Comparison of ENCODE assay signal across 8 cellular contexts in the genomic region with DNA sequence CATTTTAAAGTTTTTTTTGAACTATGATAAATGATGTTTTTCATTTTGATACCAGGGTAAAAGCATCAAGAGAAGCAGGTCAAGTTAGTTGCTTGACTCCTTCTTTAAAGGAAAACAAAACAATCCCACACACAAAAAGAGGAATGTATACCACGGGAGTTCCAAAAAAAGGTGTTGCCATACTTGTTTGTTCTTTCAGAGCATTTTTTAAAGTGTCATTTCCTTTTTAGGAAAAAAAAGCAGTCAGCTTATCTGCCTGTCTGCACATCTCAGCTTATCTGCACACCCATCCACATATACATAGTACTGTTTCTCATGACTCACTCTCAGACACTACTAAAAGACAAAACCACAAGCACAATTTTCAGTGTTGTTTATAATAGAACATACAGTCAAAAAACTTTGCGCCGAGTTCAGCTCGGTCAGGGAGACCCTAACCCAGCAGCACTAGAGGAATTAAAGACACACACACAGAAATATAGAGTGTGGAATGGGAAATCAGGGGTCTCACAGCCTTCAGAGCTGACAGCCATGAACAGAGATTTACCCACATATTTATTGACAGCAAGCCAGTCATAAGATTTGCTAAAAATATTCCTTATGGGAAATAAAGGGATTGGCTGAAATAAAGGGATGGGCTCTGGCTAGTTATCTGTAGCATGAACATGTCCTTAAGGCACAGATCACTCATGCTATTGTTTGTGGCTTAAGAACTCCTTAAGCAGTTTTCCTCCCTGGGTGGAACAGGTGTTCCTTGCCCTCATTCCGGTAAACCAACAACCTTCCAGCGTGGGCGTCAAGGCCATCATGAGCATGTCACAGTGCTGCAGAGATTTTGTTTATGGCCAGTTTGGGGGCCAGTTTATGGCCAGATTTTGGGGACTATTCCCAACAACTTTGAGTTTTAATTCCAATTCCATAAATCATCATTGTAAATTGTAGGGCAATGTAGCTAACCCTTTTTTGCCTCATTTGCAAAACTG. TPM values are rescaled to one million over a fixed set of nuclear protein-coding genes. Genes with fewer than 3 reads are reported as not detected.
DNase-seq lines count a peak whose midpoint lies in the region; ATAC-seq lines count a peak whose summit lies in the region.

No MANE protein-coding gene starts in this region.

- in situ Hi-C loops in GM23248 (cut with MboI), result no loop called here

- peak; percentile 16 for DNase-seq in activated naive CD4-positive, alpha-beta T cell treated with Interleukin-2 at 50 U/mL for 16 hours
- DNase-seq in activated naive CD4-positive, alpha-beta T cell (lab: John Stamatoyannopoulos, UW), result no peak
- peak; percentile 1 for DNase-seq in activated gamma-delta T cell treated with anti-CD3 and anti-CD28 coated beads, Interleukin-2, amount 50 U/mL, for 16 hours (ENCODE audit: low read depth)
- no peak for DNase-seq in stimulated activated naive CD8-positive, alpha-beta T cell treated with anti-CD3 and anti-CD28 coated beads, Interleukin-15, amount 100 ng/mL, for 72 hours
- DNase-seq in activated effector memory CD4-positive, alpha-beta T cell treated with Interleukin-2 at 50 U/mL for 16 hours, result no peak
- no peak for DNase-seq in GM23248
- no peak for DNase-seq in middle frontal gyrus (ENCODE audit: extremely low spot score, low spot score)

- 54 to 57% methylated on average over 7 of the region's 7 CpGs for WGBS in GM23248 (ENCODE audit: low coverage in 1 of 2, low lambda C conversion rate in 2 of 2, missing lambda C conversion rate in 2 of 2), 2 experiments

- H3K4me3 ChIP-seq in GM23248, result no peak overlapping the region

- no peaks in the 10 kb centered on the region for H4K20me1 ChIP-seq in GM23248 (ENCODE audit: insufficient read depth)

- ATAC-seq in HG03432 (IDR thresholded peaks at IDR 0.05; ENCODE audit: unreplicated experiment), result peak; percentile 96
- peak; percentile 69 for ATAC-seq in stimulated activated naive CD8-positive, alpha-beta T cell treated with anti-CD3 and anti-CD28 coated beads, Interleukin-15, amount 100 ng/mL, for 72 hours

- H3K4me1 Mint-ChIP-seq in stimulated activated naive CD8-positive, alpha-beta T cell treated with anti-CD3 and anti-CD28 coated beads, Interleukin-15, amount 100 ng/mL, for 72 hours, result peaks cover 10% of the 10 kb centered on the region

- H3F3A ChIP-seq in GM23248 (ENCODE audit: insufficient read depth), result no peaks in the 10 kb centered on the region

- no peak overlapping the region for H3K4me3 Mint-ChIP-seq in stimulated activated naive CD8-positive, alpha-beta T cell treated with anti-CD3 and anti-CD28 coated beads, Interleukin-15, amount 100 ng/mL, for 72 hours

- H3K27me3 ChIP-seq in GM23248 (replicated peaks; ENCODE audit: insufficient read depth), result no peaks in the 10 kb centered on the region

- H3K79me2 ChIP-seq in GM23248 (ENCODE audit: insufficient read depth), result no peaks in the 10 kb centered on the region

- H3K36me3 ChIP-seq in GM23248 (ENCODE audit: low read depth), result no peaks in the 10 kb centered on the region

- H2AFZ ChIP-seq in GM23248, result no peak overlapping the region

- H3K27ac ChIP-seq in GM23248, result no peak overlapping the region

- no peaks in the 10 kb centered on the region for H3K9me2 ChIP-seq in GM23248 (ENCODE audit: insufficient read depth)

- H3K9me3 Mint-ChIP-seq in stimulated activated naive CD8-positive, alpha-beta T cell treated with anti-CD3 and anti-CD28 coated beads, Interleukin-15, amount 100 ng/mL, for 72 hours, result no peaks in the 10 kb centered on the region

- peaks cover 19% of the 10 kb centered on the region for H3K27me3 Mint-ChIP-seq in stimulated activated naive CD8-positive, alpha-beta T cell treated with anti-CD3 and anti-CD28 coated beads, Interleukin-15, amount 100 ng/mL, for 72 hours

- H3K4me2 ChIP-seq in GM23248 (ENCODE audit: unreplicated experiment), result no peak overlapping the region

- H3K27ac Mint-ChIP-seq in stimulated activated naive CD8-positive, alpha-beta T cell treated with anti-CD3 and anti-CD28 coated beads, Interleukin-15, amount 100 ng/mL, for 72 hours, result peak overlapping the region in 1 of 2 donors; percentile 21

- no peaks in the 10 kb centered on the region for H3K9me3 ChIP-seq in GM23248 (ENCODE audit: low read depth)

- no peak overlapping the region for H3K9ac ChIP-seq in GM23248

- H3K4me1 ChIP-seq in GM23248 (ENCODE audit: insufficient read depth), result no peaks in the 10 kb centered on the region

RNA-seq across cellular contexts. Expression of a gene that starts 11.4 kb away (rescaled TPM):
- not detected in 2 replicates for total RNA-seq in GM23248 (2014; rRNA removed; shearing (Covaris generic))
- polyA plus RNA-seq in GM23248 (2016; fragmentation: Nextera tagmentation; extraction: Ambion mirVana), result not detected in 2 replicates

RNA-seq across cellular contexts. Expression of a gene that starts 38.7 kb away (rescaled TPM):
- total RNA-seq in GM23248 (2014; rRNA removed; shearing (Covaris generic)), result not detected in 2 replicates
- not detected in 2 replicates for polyA plus RNA-seq in GM23248 (2016; fragmentation: Nextera tagmentation; extraction: Ambion mirVana)

RNA-seq across cellular contexts. Expression of a gene that starts 47.8 kb away (rescaled TPM):
- total RNA-seq in GM23248 (2014; rRNA removed; shearing (Covaris generic)), result not detected in 2 replicates
- polyA plus RNA-seq in GM23248 (2016; fragmentation: Nextera tagmentation; extraction: Ambion mirVana), result not detected in 2 replicates

Comparison
In these comparisons a context has a peak if more than half of its experiments do, and no peak if none do; other contexts are left out.
1. DNase-seq: peak in activated naive CD4-positive, alpha-beta T cell treated with Interleukin-2 at 50 U/mL for 16 hours (single experiment) and activated gamma-delta T cell treated with anti-CD3 and anti-CD28 coated beads, Interleukin-2, amount 50 U/mL, for 16 hours (single experiment); none in activated naive CD4-positive, alpha-beta T cell (0 of 4), stimulated activated naive CD8-positive, alpha-beta T cell treated with anti-CD3 and anti-CD28 coated beads, Interleukin-15, amount 100 ng/mL, for 72 hours (0 of 2), activated effector memory CD4-positive, alpha-beta T cell treated with Interleukin-2 at 50 U/mL for 16 hours (single experiment), GM23248 (single experiment) and middle frontal gyrus (single experiment).